ENCODE assay signal across 9 cellular contexts in genomic region chr1:26724118-26724517, GRCh38. TPM values are rescaled to one million over a fixed set of nuclear protein-coding genes. Genes with fewer than 3 reads are reported as not detected.
DNase-seq lines count a peak whose midpoint lies in the region; ATAC-seq, FAIRE-seq and TF ChIP-seq lines count a peak whose summit lies in the region.
"Had no signal": no experiment of that assay in that cellular context is flagged by ENCODE, and none has a peak within 500 bp of the region (broad histone marks: within the 10 kb centered on the region; RNA-seq: fewer than 3 reads in every experiment).

No MANE protein-coding gene starts in this region.

- H3K9me3 ChIP-seq in DOHH2 (ENCODE audit: control insufficient read depth, insufficient read depth, low read length) (no peaks in the 10 kb centered on the region), fibroblast of lung (ENCODE audit: control insufficient read depth, insufficient read depth, low read depth, low read length) (no peaks in the 10 kb centered on the region)

- H3K4me2 ChIP-seq in DOHH2 (ENCODE audit: low read length) (peak overlapping the region; percentile 25), fibroblast of lung (ENCODE audit: extremely low read depth, insufficient read depth, low read length) (no peak overlapping the region)

- DNase-seq in fibroblast of lung (ENCODE audit: low read depth in 2 of 2) = no peak
- DNase-seq in pons (ENCODE audit: low spot score) = peak; percentile 17
- no peak for DNase-seq in T-helper 9 cell
- DNase-seq in central memory CD4-positive, alpha-beta T cell = no peak
- no peak for DNase-seq in urothelium cell line (ENCODE audit: low spot score)

- H3K36me3 ChIP-seq in DOHH2 (ENCODE audit: control insufficient read depth, low read length) (peaks cover 41% of the 10 kb centered on the region), fibroblast of lung (ENCODE audit: control insufficient read depth, insufficient read depth, low read length) (peaks cover 2% of the 10 kb centered on the region)

- peaks cover 32% of the 10 kb centered on the region for H4K20me1 ChIP-seq in DOHH2 (ENCODE audit: control insufficient read depth, insufficient read depth, low read depth, low read length)
- H4K20me1 ChIP-seq in fibroblast of lung (ENCODE audit: control insufficient read depth, extremely low read depth, insufficient read depth, low read length) = peaks cover under 1% of the 10 kb centered on the region

- peaks cover 2% of the 10 kb centered on the region; the same call in 1 of the 2 replicates for H3F3A ChIP-seq in DOHH2 (ENCODE audit: control insufficient read depth, insufficient read depth)

- H3K4me1 ChIP-seq in DOHH2 (ENCODE audit: control insufficient read depth, low read length) (peaks cover 69% of the 10 kb centered on the region), fibroblast of lung (ENCODE audit: control insufficient read depth, extremely low read depth, insufficient read depth, low read length) (peaks cover 21% of the 10 kb centered on the region)

- H3K27me3 ChIP-seq in DOHH2 (ENCODE audit: control insufficient read depth, low read length) (no peaks in the 10 kb centered on the region), fibroblast of lung (ENCODE audit: control insufficient read depth, insufficient read depth, low read length) (no peaks in the 10 kb centered on the region)
- H3K27me3 ChIP-seq: foreskin keratinocyte had no signal

- FAIRE-seq in urothelium cell line (lab: Jason Lieb, UNC) = no peak

- TF ChIP-seq CTCF in DOHH2 (IDR thresholded peaks at IDR 0.05; ENCODE audit: low read depth, low read length, poor library complexity, severe bottlenecking) (no peak), fibroblast of lung (conservative IDR thresholded peaks at IDR 0.05 in 1 of 2, IDR thresholded peaks at IDR 0.05 in 1 of 2; ENCODE audit: low read depth in 1 of 2, low read length in 2 of 2) (no peak)

- peak; percentile 22 for ATAC-seq in SK-N-SH treated with all-trans-retinoic acid at 6 μM for 48 hours
- no peak for ATAC-seq in GM21367 (IDR thresholded peaks at IDR 0.05; ENCODE audit: unreplicated experiment)

- H3K4me3 ChIP-seq in DOHH2 (ENCODE audit: low read length) (no peak overlapping the region), fibroblast of lung (replicated peaks in 1 of 4; ENCODE audit: control extremely low read depth in 1 of 4, insufficient read depth in 1 of 4, low read depth in 3 of 4, low read length in 4 of 4) (no peak overlapping the region)

- no peak overlapping the region for H3K9ac ChIP-seq in fibroblast of lung (ENCODE audit: insufficient read depth, low read length)

- H3K27ac ChIP-seq in DOHH2 (ENCODE audit: low read depth, low read length) = no peak overlapping the region
- H3K27ac ChIP-seq in fibroblast of lung (ENCODE audit: insufficient read depth, low read length) = peak overlapping the region; percentile 49
- H3K27ac ChIP-seq: foreskin keratinocyte had no signal

- no peak overlapping the region for H2AFZ ChIP-seq in fibroblast of lung (ENCODE audit: low read length)

- H3K79me2 ChIP-seq in DOHH2 (ENCODE audit: control insufficient read depth, low read length) = peaks cover 100% of the 10 kb centered on the region
- H3K79me2 ChIP-seq in fibroblast of lung (ENCODE audit: control insufficient read depth, insufficient read depth, low read length) = peaks cover 86% of the 10 kb centered on the region

- no peaks in the 10 kb centered on the region for H3K9me2 ChIP-seq in DOHH2 (replicated peaks; ENCODE audit: control insufficient read depth, low read length)

TF ChIP-seq in SK-N-SH treated with all-trans-retinoic acid at 6 μM for 48 hours, 23 proteins besides CTCF, POLR2A, EP300 and RAD21:
- no peak for TF ChIP-seq ZNF565 (CRISPR knock-in tag; conservative IDR thresholded peaks at IDR 0.05; ENCODE audit: low read depth)
- no peak for TF ChIP-seq ZC3H10 (CRISPR knock-in tag; IDR thresholded peaks at IDR 0.05)
- TF ChIP-seq TCF4 (CRISPR knock-in tag; IDR thresholded peaks at IDR 0.05; ENCODE audit: borderline replicate concordance) = no peak
- TF ChIP-seq TOX (CRISPR knock-in tag; IDR thresholded peaks at IDR 0.05; ENCODE audit: borderline replicate concordance) = no peak
- TF ChIP-seq CSDC2 (CRISPR knock-in tag; IDR thresholded peaks at IDR 0.05) = no peak
- TF ChIP-seq OSR1 (CRISPR knock-in tag; IDR thresholded peaks at IDR 0.05) = no peak
- TF ChIP-seq SNAI2 (CRISPR knock-in tag; IDR thresholded peaks at IDR 0.05) = no peak
- no peak for TF ChIP-seq POU6F1 (CRISPR knock-in tag; IDR thresholded peaks at IDR 0.05; ENCODE audit: borderline replicate concordance, low read depth)
- TF ChIP-seq CSRNP3 (CRISPR knock-in tag; IDR thresholded peaks at IDR 0.05) = no peak
- no peak for TF ChIP-seq ISL1 (CRISPR knock-in tag; IDR thresholded peaks at IDR 0.05)
- no peak for TF ChIP-seq ZNF8 (CRISPR knock-in tag; IDR thresholded peaks at IDR 0.05)
- no peak for TF ChIP-seq ZFP3 (CRISPR knock-in tag; IDR thresholded peaks at IDR 0.05)
- no peak for TF ChIP-seq CREB5 (CRISPR knock-in tag; IDR thresholded peaks at IDR 0.05; ENCODE audit: low read depth)
- TF ChIP-seq GLIS3 (CRISPR knock-in tag; IDR thresholded peaks at IDR 0.05) = no peak

RNA-seq across cellular contexts. Expression of gene ARID1A, which starts 28.3 kb away (rescaled TPM):
- total RNA-seq in fibroblast of lung = 10.3 and 16.0 TPM in 2 replicates
- 12.9 and 18.0 TPM in 2 replicates for polyA plus RNA-seq in fibroblast of lung
- polyA plus RNA-seq in fibroblast of lung (2012) = 24.5 and 29.0 TPM in 2 replicates
- polyA minus RNA-seq in fibroblast of lung (ENCODE audit: low replicate concordance) = 97.0 and 130 TPM in 2 replicates
